Comparison of ENCODE assay signal across 21 cellular contexts in genomic region chrX:107764845-107765608, GRCh38. TPM values are rescaled to one million over a fixed set of nuclear protein-coding genes. Genes with fewer than 3 reads are reported as not detected.
"Had no signal": no experiment of that assay in that cellular context is flagged by ENCODE, and none has a peak within 500 bp of the region (broad histone marks: within the 10 kb centered on the region; RNA-seq: fewer than 3 reads in every experiment).

No MANE protein-coding gene starts in this region.

- DNase-seq: KBM-7, MV-4-11, NCI-H1048, NCI-H1105, NCI-H1417, NCI-H1436 treated with DMSO at 0.1 percent for 48 hours, NCI-H1694, NCI-H187 treated with DMSO at 0.1 percent for 48 hours, NCI-H2029 treated with DMSO at 0.1 percent for 48 hours, NCI-H2171 treated with DMSO at 0.1 percent for 48 hours, NCI-H524, NCI-H526 treated with DMSO at 0.1 percent for 48 hours, NCI-H748 treated with DMSO at 0.1 percent for 48 hours, SHP77 had no signal

- ATAC-seq: Panc1, SK-N-SH treated with all-trans-retinoic acid at 6 μM for 48 hours had no signal

- H3K27ac ChIP-seq: RWPE1 had no signal

RNA-seq across cellular contexts. Expression of gene NCBP2L, which starts 12.5 kb away (rescaled TPM):
- total RNA-seq: HT-29, MCF 10A, NCI-H460, SK-MEL-5 had no signal
